ENCODE assay signal across 1 cellular context in the genomic region with DNA sequence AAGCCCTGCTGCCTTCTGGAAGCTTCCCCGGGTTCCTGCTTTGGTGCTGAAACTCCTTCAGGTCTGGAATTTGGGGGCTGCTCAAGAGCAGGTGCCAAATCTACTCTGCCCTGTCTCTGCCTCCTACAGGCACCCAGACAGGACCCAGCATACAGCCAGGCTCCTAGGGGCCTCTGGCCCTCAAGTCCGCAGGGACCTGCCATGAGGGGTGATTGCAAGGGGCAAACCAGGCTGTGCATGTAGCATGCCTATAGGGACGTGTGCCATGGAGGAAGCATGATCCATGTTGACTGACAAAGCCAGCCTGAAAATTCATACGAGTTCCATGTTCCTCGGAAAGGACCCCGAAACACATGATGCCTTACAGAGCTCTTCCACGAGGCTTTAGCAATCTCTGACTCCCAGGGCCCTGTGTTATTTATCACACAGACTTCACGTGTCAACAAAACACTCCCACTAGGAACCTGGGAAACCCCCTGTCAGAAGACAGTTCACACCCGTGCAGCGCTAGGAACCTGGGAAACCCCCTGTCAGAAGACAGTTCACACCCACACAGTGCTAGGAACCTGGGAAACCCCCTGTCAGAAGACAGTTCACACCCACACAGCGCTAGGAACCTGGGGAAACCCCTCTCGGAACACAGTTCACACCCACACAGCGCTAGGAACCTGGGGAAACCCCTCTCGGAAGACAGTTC.
TF ChIP-seq lines count a peak whose summit lies in the region.

No MANE protein-coding gene starts in this region.

TF ChIP-seq in H1, 55 proteins besides CTCF, POLR2A, EP300 and RAD21:
- TF ChIP-seq RBBP5 (IDR thresholded peaks at IDR 0.05; ENCODE audit: borderline replicate concordance, low read depth, low read length) (no peak), PHF8 (conservative IDR thresholded peaks at IDR 0.05; ENCODE audit: low read depth, low read length) (no peak), FOSL1 (IDR thresholded peaks at IDR 0.05; ENCODE audit: insufficient read depth, low read depth, low read length) (no peak), EZH2 (IDR thresholded peaks at IDR 0.05; ENCODE audit: low read depth, low read length, severe bottlenecking) (no peak), SIX5 (IDR thresholded peaks at IDR 0.05; ENCODE audit: low read depth, low read length) (no peak), KDM4A (IDR thresholded peaks at IDR 0.05; ENCODE audit: low read depth, low read length, severe bottlenecking) (no peak)
- TF ChIP-seq, protein P1, sequence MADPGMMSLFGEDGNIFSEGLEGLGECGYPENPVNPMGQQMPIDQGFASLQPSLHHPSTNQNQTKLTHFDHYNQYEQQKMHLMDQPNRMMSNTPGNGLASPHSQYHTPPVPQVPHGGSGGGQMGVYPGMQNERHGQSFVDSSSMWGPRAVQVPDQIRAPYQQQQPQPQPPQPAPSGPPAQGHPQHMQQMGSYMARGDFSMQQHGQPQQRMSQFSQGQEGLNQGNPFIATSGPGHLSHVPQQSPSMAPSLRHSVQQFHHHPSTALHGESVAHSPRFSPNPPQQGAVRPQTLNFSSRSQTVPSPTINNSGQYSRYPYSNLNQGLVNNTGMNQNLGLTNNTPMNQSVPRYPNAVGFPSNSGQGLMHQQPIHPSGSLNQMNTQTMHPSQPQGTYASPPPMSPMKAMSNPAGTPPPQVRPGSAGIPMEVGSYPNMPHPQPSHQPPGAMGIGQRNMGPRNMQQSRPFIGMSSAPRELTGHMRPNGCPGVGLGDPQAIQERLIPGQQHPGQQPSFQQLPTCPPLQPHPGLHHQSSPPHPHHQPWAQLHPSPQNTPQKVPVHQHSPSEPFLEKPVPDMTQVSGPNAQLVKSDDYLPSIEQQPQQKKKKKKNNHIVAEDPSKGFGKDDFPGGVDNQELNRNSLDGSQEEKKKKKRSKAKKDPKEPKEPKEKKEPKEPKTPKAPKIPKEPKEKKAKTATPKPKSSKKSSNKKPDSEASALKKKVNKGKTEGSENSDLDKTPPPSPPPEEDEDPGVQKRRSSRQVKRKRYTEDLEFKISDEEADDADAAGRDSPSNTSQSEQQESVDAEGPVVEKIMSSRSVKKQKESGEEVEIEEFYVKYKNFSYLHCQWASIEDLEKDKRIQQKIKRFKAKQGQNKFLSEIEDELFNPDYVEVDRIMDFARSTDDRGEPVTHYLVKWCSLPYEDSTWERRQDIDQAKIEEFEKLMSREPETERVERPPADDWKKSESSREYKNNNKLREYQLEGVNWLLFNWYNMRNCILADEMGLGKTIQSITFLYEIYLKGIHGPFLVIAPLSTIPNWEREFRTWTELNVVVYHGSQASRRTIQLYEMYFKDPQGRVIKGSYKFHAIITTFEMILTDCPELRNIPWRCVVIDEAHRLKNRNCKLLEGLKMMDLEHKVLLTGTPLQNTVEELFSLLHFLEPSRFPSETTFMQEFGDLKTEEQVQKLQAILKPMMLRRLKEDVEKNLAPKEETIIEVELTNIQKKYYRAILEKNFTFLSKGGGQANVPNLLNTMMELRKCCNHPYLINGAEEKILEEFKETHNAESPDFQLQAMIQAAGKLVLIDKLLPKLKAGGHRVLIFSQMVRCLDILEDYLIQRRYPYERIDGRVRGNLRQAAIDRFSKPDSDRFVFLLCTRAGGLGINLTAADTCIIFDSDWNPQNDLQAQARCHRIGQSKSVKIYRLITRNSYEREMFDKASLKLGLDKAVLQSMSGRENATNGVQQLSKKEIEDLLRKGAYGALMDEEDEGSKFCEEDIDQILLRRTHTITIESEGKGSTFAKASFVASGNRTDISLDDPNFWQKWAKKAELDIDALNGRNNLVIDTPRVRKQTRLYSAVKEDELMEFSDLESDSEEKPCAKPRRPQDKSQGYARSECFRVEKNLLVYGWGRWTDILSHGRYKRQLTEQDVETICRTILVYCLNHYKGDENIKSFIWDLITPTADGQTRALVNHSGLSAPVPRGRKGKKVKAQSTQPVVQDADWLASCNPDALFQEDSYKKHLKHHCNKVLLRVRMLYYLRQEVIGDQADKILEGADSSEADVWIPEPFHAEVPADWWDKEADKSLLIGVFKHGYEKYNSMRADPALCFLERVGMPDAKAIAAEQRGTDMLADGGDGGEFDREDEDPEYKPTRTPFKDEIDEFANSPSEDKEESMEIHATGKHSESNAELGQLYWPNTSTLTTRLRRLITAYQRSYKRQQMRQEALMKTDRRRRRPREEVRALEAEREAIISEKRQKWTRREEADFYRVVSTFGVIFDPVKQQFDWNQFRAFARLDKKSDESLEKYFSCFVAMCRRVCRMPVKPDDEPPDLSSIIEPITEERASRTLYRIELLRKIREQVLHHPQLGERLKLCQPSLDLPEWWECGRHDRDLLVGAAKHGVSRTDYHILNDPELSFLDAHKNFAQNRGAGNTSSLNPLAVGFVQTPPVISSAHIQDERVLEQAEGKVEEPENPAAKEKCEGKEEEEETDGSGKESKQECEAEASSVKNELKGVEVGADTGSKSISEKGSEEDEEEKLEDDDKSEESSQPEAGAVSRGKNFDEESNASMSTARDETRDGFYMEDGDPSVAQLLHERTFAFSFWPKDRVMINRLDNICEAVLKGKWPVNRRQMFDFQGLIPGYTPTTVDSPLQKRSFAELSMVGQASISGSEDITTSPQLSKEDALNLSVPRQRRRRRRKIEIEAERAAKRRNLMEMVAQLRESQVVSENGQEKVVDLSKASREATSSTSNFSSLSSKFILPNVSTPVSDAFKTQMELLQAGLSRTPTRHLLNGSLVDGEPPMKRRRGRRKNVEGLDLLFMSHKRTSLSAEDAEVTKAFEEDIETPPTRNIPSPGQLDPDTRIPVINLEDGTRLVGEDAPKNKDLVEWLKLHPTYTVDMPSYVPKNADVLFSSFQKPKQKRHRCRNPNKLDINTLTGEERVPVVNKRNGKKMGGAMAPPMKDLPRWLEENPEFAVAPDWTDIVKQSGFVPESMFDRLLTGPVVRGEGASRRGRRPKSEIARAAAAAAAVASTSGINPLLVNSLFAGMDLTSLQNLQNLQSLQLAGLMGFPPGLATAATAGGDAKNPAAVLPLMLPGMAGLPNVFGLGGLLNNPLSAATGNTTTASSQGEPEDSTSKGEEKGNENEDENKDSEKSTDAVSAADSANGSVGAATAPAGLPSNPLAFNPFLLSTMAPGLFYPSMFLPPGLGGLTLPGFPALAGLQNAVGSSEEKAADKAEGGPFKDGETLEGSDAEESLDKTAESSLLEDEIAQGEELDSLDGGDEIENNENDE (IDR thresholded peaks at IDR 0.05; ENCODE audit: insufficient replicate concordance, low read length): no peak
